8 cellular contexts compared by ENCODE assay signal in genomic region chr14:60724080-60724618, GRCh38. TPM values are rescaled to one million over a fixed set of nuclear protein-coding genes. Genes with fewer than 3 reads are reported as not detected.
DNase-seq lines count a peak whose midpoint lies in the region; ATAC-seq and TF ChIP-seq lines count a peak whose summit lies in the region.

SIX4 (minus strand) TSS chr14:60724351; CDS start chr14:60724074, 277 bp downstream.

- no peak within 1 kb of the TSS for H3K27ac Mint-ChIP-seq in activated naive CD4-positive, alpha-beta T cell treated with anti-CD3 and anti-CD28 coated beads for 36 hours
- peak within 1 kb of the TSS; percentile 99 for H3K27ac Mint-ChIP-seq in neural progenitor cell

- H3K9ac ChIP-seq in neural progenitor cell = peak within 1 kb of the TSS; percentile 42

- peak within 1 kb of the TSS; percentile 57 for H2AFZ ChIP-seq in neural progenitor cell (replicated peaks)

- H4K20me1 ChIP-seq in neural progenitor cell (ENCODE audit: low read depth) = peaks cover 34% of the 10 kb centered on the region

- H3K27me3 ChIP-seq in neural progenitor cell = no peaks in the 10 kb centered on the region

- H3K27ac ChIP-seq in neural progenitor cell = peak within 1 kb of the TSS; percentile 53

- H3K4me3 ChIP-seq in neural progenitor cell = peak within 1 kb of the TSS; percentile 67

- no peaks in the 10 kb centered on the region for H3K36me3 Mint-ChIP-seq in activated naive CD4-positive, alpha-beta T cell treated with anti-CD3 and anti-CD28 coated beads for 36 hours (ENCODE audit: low read depth)
- peaks cover 3% of the 10 kb centered on the region for H3K36me3 Mint-ChIP-seq in neural progenitor cell

- H3K36me3 ChIP-seq in neural progenitor cell = peaks cover 3% of the 10 kb centered on the region

- ATAC-seq in GM18873 (IDR thresholded peaks at IDR 0.05; ENCODE audit: low FRiP score, unreplicated experiment) (peak; percentile 48), HG03565 (IDR thresholded peaks at IDR 0.05; ENCODE audit: unreplicated experiment) (peak; percentile 69), HG03108 (IDR thresholded peaks at IDR 0.05; ENCODE audit: unreplicated experiment) (no peak)

- peaks cover 20% of the 10 kb centered on the region for H3K4me1 ChIP-seq in neural progenitor cell

- H3K9me3 ChIP-seq in neural progenitor cell (ENCODE audit: low read depth) = no peaks in the 10 kb centered on the region

- intact Hi-C loops in activated naive CD4-positive, alpha-beta T cell treated with anti-CD3 and anti-CD28 coated beads for 36 hours (cut with micrococcal nuclease) = loop anchor here (5.0 to 10.0 kb wide), 3 partner anchors 143 to 479 kb away; partner anchors contain the start of gene PPM1A

- peak; percentile 52 for DNase-seq in Ammon's horn (ENCODE audit: low spot score)
- DNase-seq in NCI-H69 (lab: John Stamatoyannopoulos, UW) = peak; percentile 97
- peak; percentile 15 for DNase-seq in activated naive CD4-positive, alpha-beta T cell treated with anti-CD3 and anti-CD28 coated beads for 36 hours
- peak; percentile 33 for DNase-seq in germinal center (ENCODE audit: low spot score)
- peak; percentile 92 for DNase-seq in neural progenitor cell (ENCODE audit: low spot score)

- CTCF ChIA-PET in activated naive CD4-positive, alpha-beta T cell treated with anti-CD3 and anti-CD28 coated beads for 36 hours (lab: Charles Lee) = no interaction called here

- H3K27me3 Mint-ChIP-seq in activated naive CD4-positive, alpha-beta T cell treated with anti-CD3 and anti-CD28 coated beads for 36 hours (ENCODE audit: low read depth) = peaks cover 71% of the 10 kb centered on the region
- peaks cover 9% of the 10 kb centered on the region for H3K27me3 Mint-ChIP-seq in neural progenitor cell (ENCODE audit: insufficient read depth, low read depth)

- H3K4me2 ChIP-seq in neural progenitor cell = peak within 1 kb of the TSS; percentile 93

- TF ChIP-seq CTCF in neural progenitor cell (IDR thresholded peaks at IDR 0.05) = no peak

- peaks cover 44% of the 10 kb centered on the region for H3F3A ChIP-seq in neural progenitor cell (ENCODE audit: low read depth)

- no peaks in the 10 kb centered on the region for H3K9me3 Mint-ChIP-seq in activated naive CD4-positive, alpha-beta T cell treated with anti-CD3 and anti-CD28 coated beads for 36 hours
- no peaks in the 10 kb centered on the region for H3K9me3 Mint-ChIP-seq in neural progenitor cell

- H3K4me3 Mint-ChIP-seq in activated naive CD4-positive, alpha-beta T cell treated with anti-CD3 and anti-CD28 coated beads for 36 hours = peak within 1 kb of the TSS; percentile 78
- peak within 1 kb of the TSS; percentile 93 for H3K4me3 Mint-ChIP-seq in neural progenitor cell

- peaks cover 19% of the 10 kb centered on the region for H3K4me1 Mint-ChIP-seq in activated naive CD4-positive, alpha-beta T cell treated with anti-CD3 and anti-CD28 coated beads for 36 hours (ENCODE audit: low read depth)
- peaks cover 18% of the 10 kb centered on the region for H3K4me1 Mint-ChIP-seq in neural progenitor cell

- peaks cover 45% of the 10 kb centered on the region for H3K79me2 ChIP-seq in neural progenitor cell (ENCODE audit: low read depth)

RNA-seq across cellular contexts. Expression of gene SIX4, which starts in this region (rescaled TPM):
- not detected for total RNA-seq in activated naive CD4-positive, alpha-beta T cell treated with anti-CD3 and anti-CD28 coated beads for 36 hours
- total RNA-seq in neural progenitor cell (ENCODE audit: low replicate concordance) = 28.8 and 32.9 TPM in 2 replicates

Comparison
In these comparisons a context has a peak if more than half of its experiments do, and no peak if none do; other contexts are left out.
1. RNA of gene SIX4 (total RNA-seq): 28.8 to 32.9 TPM in neural progenitor cell; not detected in activated naive CD4-positive, alpha-beta T cell treated with anti-CD3 and anti-CD28 coated beads for 36 hours; every median in the first group is over 10 times any median in the second.
2. Peak in DNase-seq in activated naive CD4-positive, alpha-beta T cell treated with anti-CD3 and anti-CD28 coated beads for 36 hours; RNA of the gene not detected or under 1 TPM.
3. DNase-seq: peak in every context shown above with its lines; median percentile 97 in NCI-H69; 92 in neural progenitor cell; 52 in Ammon's horn; 33 in germinal center; 15 in activated naive CD4-positive, alpha-beta T cell treated with anti-CD3 and anti-CD28 coated beads for 36 hours.